In the genomic region with DNA sequence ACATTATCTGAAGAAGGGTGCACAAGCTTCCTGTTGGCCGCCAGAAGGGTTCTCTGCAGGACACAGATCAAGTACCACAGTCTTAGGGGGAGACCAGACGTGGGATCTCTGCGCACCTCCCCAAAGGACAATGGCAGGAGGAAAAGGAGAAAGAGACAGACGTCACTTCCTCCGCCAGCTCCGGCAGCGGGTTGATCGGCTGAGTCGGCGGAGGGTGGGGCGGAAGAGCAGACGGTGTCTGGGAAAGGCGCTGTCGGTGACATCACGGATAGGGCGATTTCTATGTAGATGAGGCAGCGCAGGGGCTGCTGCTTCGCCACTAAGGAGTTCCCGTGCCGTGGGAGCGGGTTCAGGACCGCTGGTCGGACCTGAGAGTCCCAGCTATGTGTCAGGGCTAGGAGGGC, we compare ENCODE assay signal across 8 cellular contexts. TPM values are rescaled to one million over a fixed set of nuclear protein-coding genes. Genes with fewer than 3 reads are reported as not detected.
DNase-seq lines count a peak whose midpoint lies in the region; ATAC-seq and TF ChIP-seq lines count a peak whose summit lies in the region.
"Not testable (repeated sequence)": the region's sequence is repeated elsewhere in the genome, so short reads cannot be mapped to it uniquely, and the experiment has no call there.

No MANE protein-coding gene starts in this region.

- TF ChIP-seq RAD21 in IMR-90 (IDR thresholded peaks at IDR 0.05; ENCODE audit: low read length): not testable (repeated sequence)

- peak overlapping the region; percentile 24 for H4K5ac ChIP-seq in IMR-90 (ENCODE audit: low read depth, low read length)

- H2AK5ac ChIP-seq in IMR-90 (ENCODE audit: low read depth, low read length); mesenchymal stem cell (ENCODE audit: low read length, severe bottlenecking): not testable (repeated sequence)

- CTCF ChIA-PET in IMR-90 (lab: Yijun Ruan, JAX): not testable (repeated sequence)

- ATAC-seq in GM21619 (IDR thresholded peaks at IDR 0.05; ENCODE audit: unreplicated experiment) (peak; percentile 52), IMR-90 (ENCODE audit: low read depth) (peak; percentile 69)

- H3K9me3 ChIP-seq in IMR-90 (ENCODE audit: control insufficient read depth, insufficient read depth, low read length); effector memory CD4-positive, alpha-beta T cell (ENCODE audit: control insufficient read depth, low read length); mesenchymal stem cell (ENCODE audit: control insufficient read depth, low read length): not testable (repeated sequence)

- H3K36me3 ChIP-seq in IMR-90 (ENCODE audit: control insufficient read depth, insufficient read depth, low read length); effector memory CD4-positive, alpha-beta T cell (ENCODE audit: control insufficient read depth, insufficient read depth, low read length); mesenchymal stem cell (ENCODE audit: control insufficient read depth in 1 of 2, insufficient read depth in 2 of 2, low read depth in 1 of 2, low read length in 2 of 2): not testable (repeated sequence)

- no CpG with 5 or more reads among the region's 23 CpGs for WGBS in IMR-90 (ENCODE audit: extremely low coverage in 2 of 2, insufficient read length in 1 of 2), 2 experiments
- 4% methylated on average over 4 of the region's 23 CpGs for WGBS in mesenchymal stem cell

- H2BK5ac ChIP-seq in IMR-90 (ENCODE audit: low read depth, low read length, poor library complexity, severe bottlenecking) (peak overlapping the region; percentile 75), mesenchymal stem cell (ENCODE audit: low read depth, low read length, poor library complexity, severe bottlenecking) (peak overlapping the region; percentile 57)

- peak overlapping the region; percentile 46; the same call in 1 of the 2 replicates for H2BK120ac ChIP-seq in IMR-90 (ENCODE audit: low read depth, low read length)
- peak overlapping the region; percentile 49 for H2BK120ac ChIP-seq in mesenchymal stem cell (ENCODE audit: low read depth, low read length)

- in situ Hi-C loops in IMR-90 (cut with MboI; ENCODE audit: low sequenced_read_pairs): not testable (repeated sequence)

- not testable (repeated sequence) for H3K23ac ChIP-seq in IMR-90 (ENCODE audit: low read depth, low read length); mesenchymal stem cell (ENCODE audit: low read length in 2 of 2)

- intact Hi-C loops in IMR-90 (cut with micrococcal nuclease): not testable (repeated sequence)

- not testable (repeated sequence) for BruUV-seq in IMR-90 (replicated peaks; lab: Mats Ljungman, UMichigan)

- peak overlapping the region; percentile 68 for H2AFZ ChIP-seq in IMR-90 (replicated peaks; ENCODE audit: low read length, poor library complexity)
- not testable (repeated sequence) for H2AFZ ChIP-seq in mesenchymal stem cell (ENCODE audit: low read depth, low read length)

- not testable (repeated sequence) for H2BK12ac ChIP-seq in mesenchymal stem cell (ENCODE audit: low read length in 2 of 2)

- H2BK20ac ChIP-seq in IMR-90 (ENCODE audit: low read depth, low read length): not testable (repeated sequence)

- POLR2A ChIA-PET in IMR-90 (lab: Charles Lee; ENCODE audit: unreplicated experiment): not testable (repeated sequence)

- not testable (repeated sequence) for H2BK15ac ChIP-seq in IMR-90 (ENCODE audit: low read depth, low read length); mesenchymal stem cell (ENCODE audit: low read depth, poor library complexity, severe bottlenecking)

- H4K8ac ChIP-seq in IMR-90 (ENCODE audit: low read depth in 2 of 2, low read length in 2 of 2): peak overlapping the region; percentile 61 to 91; a peak in 2 of 4 replicates
- not testable (repeated sequence) for H4K8ac ChIP-seq in mesenchymal stem cell (ENCODE audit: low read length)

- not testable (repeated sequence) for H4K20me1 ChIP-seq in IMR-90 (ENCODE audit: insufficient read depth, low read length)

- peak; percentile 70 for DNase-seq in CD1c-positive myeloid dendritic cell (ENCODE audit: extremely low spot score)
- peak; percentile 86 for DNase-seq in IMR-90
- DNase-seq in OCI-M1 (lab: John Stamatoyannopoulos, UW): peak; percentile 91
- DNase-seq in activated T-cell treated with anti-CD3 and anti-CD28 coated beads for 1 hour (ENCODE audit: low read depth): peak; percentile 56
- peak; percentile 73 to 76 (median 75) for DNase-seq in effector memory CD4-positive, alpha-beta T cell
- DNase-seq in mesenchymal stem cell: peak; percentile 87
- peak; percentile 80 for DNase-seq in stimulated activated CD4-positive, alpha-beta T cell treated with anti-CD3 and anti-CD28 coated beads, Interleukin-4, amount 100 ng/mL, for 24 hours

- H3K4me1 ChIP-seq in IMR-90 (ENCODE audit: control insufficient read depth, insufficient read depth, low read length); effector memory CD4-positive, alpha-beta T cell (ENCODE audit: control insufficient read depth, insufficient read depth, low read length, poor library complexity, severe bottlenecking); mesenchymal stem cell (ENCODE audit: control insufficient read depth, insufficient read depth, low read depth, low read length): not testable (repeated sequence)

- not testable (repeated sequence) for H2AK9ac ChIP-seq in IMR-90 (replicated peaks; ENCODE audit: low read depth, low read length, poor library complexity)

- H3K56ac ChIP-seq in IMR-90 (ENCODE audit: extremely low read depth, insufficient read depth, low read length): not testable (repeated sequence)

- peak overlapping the region; percentile 51; the same call in 1 of the 2 replicates for H4K91ac ChIP-seq in IMR-90 (ENCODE audit: insufficient read depth, low read depth, low read length)
- not testable (repeated sequence) for H4K91ac ChIP-seq in mesenchymal stem cell (ENCODE audit: low read length)

- H3K27me3 ChIP-seq in IMR-90 (ENCODE audit: control insufficient read depth, insufficient read depth, low read length); effector memory CD4-positive, alpha-beta T cell (replicated peaks; ENCODE audit: control insufficient read depth, insufficient read depth, low read length, poor library complexity, severe bottlenecking); mesenchymal stem cell (ENCODE audit: control insufficient read depth in 1 of 2, insufficient read depth in 1 of 2, low read length in 2 of 2): not testable (repeated sequence)

- not testable (repeated sequence) for H3K14ac ChIP-seq in IMR-90 (replicated peaks; ENCODE audit: low read depth, low read length); mesenchymal stem cell (ENCODE audit: low read length in 2 of 2)

- H3K4ac ChIP-seq in IMR-90 (ENCODE audit: low read depth, low read length): peak overlapping the region; percentile 35; the same call in 1 of the 2 replicates
- H3K4ac ChIP-seq in mesenchymal stem cell (ENCODE audit: low read depth in 1 of 2, low read length in 2 of 2): not testable (repeated sequence)

- H3K18ac ChIP-seq in IMR-90 (ENCODE audit: low read depth, low read length); mesenchymal stem cell (ENCODE audit: low read depth in 1 of 2, low read length in 2 of 2): not testable (repeated sequence)

- peak overlapping the region; percentile 37; the same call in 1 of the 2 replicates for H3K4me2 ChIP-seq in IMR-90 (ENCODE audit: low read depth, low read length)
- not testable (repeated sequence) for H3K4me2 ChIP-seq in mesenchymal stem cell (ENCODE audit: low read length, poor library complexity, severe bottlenecking)

- dilution Hi-C loops in IMR-90 (cut with HindIII; ENCODE audit: low sequenced_read_pairs, unreplicated experiment): not testable (repeated sequence)

- not testable (repeated sequence) for H3K9me1 ChIP-seq in IMR-90 (ENCODE audit: insufficient read depth, low read length)

- not testable (repeated sequence) for H3K9ac ChIP-seq in IMR-90 (ENCODE audit: low read depth, low read length)
- H3K9ac ChIP-seq in mesenchymal stem cell (ENCODE audit: low read length): peak overlapping the region; percentile 81

- not testable (repeated sequence) for TF ChIP-seq CTCF in IMR-90 (conservative IDR thresholded peaks at IDR 0.05; ENCODE audit: low read depth, low read length)

- H3K27ac ChIP-seq in IMR-90 (ENCODE audit: insufficient read depth, low read length) (peak overlapping the region; percentile 16), mesenchymal stem cell (ENCODE audit: low read length, poor library complexity, severe bottlenecking) (peak overlapping the region; percentile 51)
- H3K27ac ChIP-seq in effector memory CD4-positive, alpha-beta T cell (ENCODE audit: insufficient read depth, low read length, poor library complexity, severe bottlenecking): peak overlapping the region; percentile 25

- not testable (repeated sequence) for H3K79me1 ChIP-seq in IMR-90 (ENCODE audit: low read depth in 1 of 2, low read length in 2 of 2); mesenchymal stem cell (replicated peaks; ENCODE audit: low read length, poor library complexity, severe bottlenecking)

- TF ChIP-seq POLR2A in IMR-90 (IDR thresholded peaks at IDR 0.05; ENCODE audit: low read depth, low read length): not testable (repeated sequence)

- H3K4me3 ChIP-seq in IMR-90 (ENCODE audit: insufficient read depth, low read depth, low read length): 0 out of 2 replicates have a peak overlapping the region, but pooled peaks have one; percentile 46
- not testable (repeated sequence) for H3K4me3 ChIP-seq in effector memory CD4-positive, alpha-beta T cell (ENCODE audit: insufficient read depth, low read depth, low read length, poor library complexity, severe bottlenecking); mesenchymal stem cell (ENCODE audit: insufficient read depth in 1 of 2, low read depth in 1 of 2, low read length in 2 of 2)

RNA-seq across cellular contexts. Expression of a gene that starts 38.6 kb away (rescaled TPM):
- total RNA-seq in IMR-90 (2012; rRNA removed): not detected in 2 replicates
- polyA plus RNA-seq in IMR-90 (2012; rRNA removed): not detected in 2 replicates
- not detected in 2 replicates for polyA plus RNA-seq in IMR-90 (2012; cell fraction: cytosol; rRNA removed)
- not detected in 2 replicates for polyA plus RNA-seq in IMR-90 (2012; cell fraction: nucleus; rRNA removed; ENCODE audit: low replicate concordance)
- polyA plus RNA-seq in mesenchymal stem cell (2013, experiment 1 of 2): not detected
- not detected for polyA plus RNA-seq in mesenchymal stem cell (2013, experiment 2 of 2)

RNA-seq across cellular contexts. Expression of a gene that starts 49.4 kb away (rescaled TPM):
- 30.3 and 31.0 TPM in 2 replicates for total RNA-seq in IMR-90 (2012; rRNA removed)
- 38.5 and 42.7 TPM in 2 replicates for polyA plus RNA-seq in IMR-90 (2012; rRNA removed)
- polyA plus RNA-seq in IMR-90 (2012; cell fraction: cytosol; rRNA removed): 8.0 and 10.4 TPM in 2 replicates
- polyA plus RNA-seq in IMR-90 (2012; cell fraction: nucleus; rRNA removed; ENCODE audit: low replicate concordance): 90.6 and 218 TPM in 2 replicates
- polyA plus RNA-seq in mesenchymal stem cell (2013, experiment 1 of 2): 26.9 TPM
- polyA plus RNA-seq in mesenchymal stem cell (2013, experiment 2 of 2): 26.8 TPM
